In genomic region chr2:85541262-85541661, GRCh38 we compare ENCODE assay signal across 1 cellular context.
TF ChIP-seq lines count a peak whose summit lies in the region.

No MANE protein-coding gene starts in this region.

TF ChIP-seq in HEK293, 187 proteins besides CTCF, POLR2A, EP300 and RAD21 (continued from another document):
- TF ChIP-seq SETDB1 (IDR thresholded peaks at IDR 0.05; ENCODE audit: insufficient read length, low read length) (no peak), ZSCAN18 (tag by site-specific recombination; IDR thresholded peaks at IDR 0.05) (no peak), ZNF132 (tag by site-specific recombination; IDR thresholded peaks at IDR 0.05; ENCODE audit: borderline replicate concordance) (no peak), ZNF501 (tag by site-specific recombination; IDR thresholded peaks at IDR 0.05) (no peak), OVOL3 (tag by site-specific recombination; IDR thresholded peaks at IDR 0.05) (no peak), PATZ1 (tag by site-specific recombination; IDR thresholded peaks at IDR 0.05) (no peak), SALL2 (tag by site-specific recombination; IDR thresholded peaks at IDR 0.05; ENCODE audit: borderline replicate concordance) (no peak), PRDM4 (tag by site-specific recombination; IDR thresholded peaks at IDR 0.05) (no peak), ZBTB44 (tag by site-specific recombination; IDR thresholded peaks at IDR 0.05) (no peak), ZNF366 (tag by site-specific recombination; conservative IDR thresholded peaks at IDR 0.05) (no peak)
